1 cellular context compared by ENCODE assay signal in the genomic region with DNA sequence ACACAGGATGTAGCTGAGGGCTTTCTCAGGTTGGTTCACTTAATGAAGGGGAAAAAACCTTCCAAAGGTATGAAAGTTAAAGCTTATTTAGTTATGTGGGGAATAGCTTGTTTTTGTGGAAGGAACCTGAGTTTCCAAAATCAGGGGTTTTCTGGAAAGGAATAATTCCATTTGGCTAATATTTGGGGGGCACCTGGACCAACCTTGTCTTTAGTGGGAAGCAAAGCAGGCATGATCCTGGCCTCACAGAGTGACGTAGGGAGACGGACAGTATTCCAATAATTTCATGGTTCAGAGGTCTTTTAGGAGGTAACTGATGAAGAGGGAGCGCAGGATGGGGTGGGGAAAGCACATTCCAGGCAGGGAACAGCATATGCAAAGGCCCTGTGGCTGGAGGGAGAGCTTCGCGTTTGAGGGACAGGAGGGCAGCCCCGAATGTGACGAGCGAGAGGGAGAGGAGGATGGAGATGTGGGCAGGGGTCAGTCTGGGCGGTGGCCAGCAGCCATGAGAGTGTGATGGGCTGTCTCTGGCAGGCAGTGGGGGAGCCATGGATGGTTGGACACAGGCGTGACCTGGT.
A peak's percentile ranks its signal among the peaks of the same experiment; 100 is the strongest.
TF ChIP-seq lines count a peak whose summit lies in the region.

No MANE protein-coding gene starts in this region.

TF ChIP-seq in WTC11, 78 proteins besides CTCF, POLR2A, EP300 and RAD21 (continued from another document):
- TF ChIP-seq, protein P1, sequence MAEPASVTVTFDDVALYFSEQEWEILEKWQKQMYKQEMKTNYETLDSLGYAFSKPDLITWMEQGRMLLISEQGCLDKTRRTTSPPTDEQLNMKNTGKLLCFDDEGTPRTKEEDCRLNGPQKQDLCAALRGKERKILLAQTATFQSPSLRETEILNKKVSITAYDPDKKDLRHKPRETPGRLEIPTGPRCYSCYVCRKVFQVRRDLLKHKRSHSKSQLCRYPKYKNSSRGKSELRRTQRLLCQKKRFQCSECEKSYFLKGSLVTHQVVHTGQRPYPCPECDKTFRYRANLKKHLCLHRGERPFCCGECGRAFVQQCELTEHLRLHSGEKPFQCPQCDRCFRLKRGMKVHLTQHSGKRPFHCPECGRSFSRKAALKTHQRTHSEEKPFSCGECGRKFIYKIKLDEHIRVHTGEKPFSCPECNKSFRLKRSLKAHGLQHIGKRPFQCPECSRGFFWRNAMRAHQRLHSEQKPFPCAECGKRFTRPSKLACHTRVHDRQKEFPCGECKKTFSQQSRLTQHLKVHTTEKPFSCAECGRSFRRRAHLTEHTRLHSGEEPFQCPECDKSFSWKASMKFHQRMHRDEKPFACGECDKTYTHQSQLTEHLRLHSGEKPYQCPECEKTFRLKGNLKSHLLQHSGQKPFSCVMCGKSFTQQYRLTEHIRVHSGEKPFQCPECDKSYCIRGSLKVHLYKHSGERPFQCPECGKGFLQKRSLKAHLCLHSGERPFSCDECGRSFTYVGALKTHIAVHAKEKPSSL (CRISPR knock-in tag; conservative IDR thresholded peaks at IDR 0.05): no peak
- TF ChIP-seq GTF2I (CRISPR knock-in tag; conservative IDR thresholded peaks at IDR 0.05) (0 out of 2 replicates have a peak, but pooled peaks have one; percentile 26), NFATC4 (CRISPR knock-in tag; IDR thresholded peaks at IDR 0.05) (no peak), RORB (CRISPR knock-in tag; IDR thresholded peaks at IDR 0.05) (no peak), MXD4 (CRISPR knock-in tag; IDR thresholded peaks at IDR 0.05; ENCODE audit: borderline replicate concordance) (no peak)
- TF ChIP-seq, protein P2, sequence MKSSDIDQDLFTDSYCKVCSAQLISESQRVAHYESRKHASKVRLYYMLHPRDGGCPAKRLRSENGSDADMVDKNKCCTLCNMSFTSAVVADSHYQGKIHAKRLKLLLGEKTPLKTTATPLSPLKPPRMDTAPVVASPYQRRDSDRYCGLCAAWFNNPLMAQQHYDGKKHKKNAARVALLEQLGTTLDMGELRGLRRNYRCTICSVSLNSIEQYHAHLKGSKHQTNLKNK (CRISPR knock-in tag; IDR thresholded peaks at IDR 0.05): no peak
- TF ChIP-seq, protein P3, sequence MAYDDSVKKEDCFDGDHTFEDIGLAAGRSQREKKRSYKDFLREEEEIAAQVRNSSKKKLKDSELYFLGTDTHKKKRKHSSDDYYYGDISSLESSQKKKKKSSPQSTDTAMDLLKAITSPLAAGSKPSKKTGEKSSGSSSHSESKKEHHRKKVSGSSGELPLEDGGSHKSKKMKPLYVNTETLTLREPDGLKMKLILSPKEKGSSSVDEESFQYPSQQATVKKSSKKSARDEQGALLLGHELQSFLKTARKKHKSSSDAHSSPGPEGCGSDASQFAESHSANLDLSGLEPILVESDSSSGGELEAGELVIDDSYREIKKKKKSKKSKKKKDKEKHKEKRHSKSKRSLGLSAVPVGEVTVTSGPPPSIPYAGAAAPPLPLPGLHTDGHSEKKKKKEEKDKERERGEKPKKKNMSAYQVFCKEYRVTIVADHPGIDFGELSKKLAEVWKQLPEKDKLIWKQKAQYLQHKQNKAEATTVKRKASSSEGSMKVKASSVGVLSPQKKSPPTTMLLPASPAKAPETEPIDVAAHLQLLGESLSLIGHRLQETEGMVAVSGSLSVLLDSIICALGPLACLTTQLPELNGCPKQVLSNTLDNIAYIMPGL (CRISPR knock-in tag; IDR thresholded peaks at IDR 0.05): no peak
